Comparison of ENCODE assay signal across 29 cellular contexts in the genomic region with DNA sequence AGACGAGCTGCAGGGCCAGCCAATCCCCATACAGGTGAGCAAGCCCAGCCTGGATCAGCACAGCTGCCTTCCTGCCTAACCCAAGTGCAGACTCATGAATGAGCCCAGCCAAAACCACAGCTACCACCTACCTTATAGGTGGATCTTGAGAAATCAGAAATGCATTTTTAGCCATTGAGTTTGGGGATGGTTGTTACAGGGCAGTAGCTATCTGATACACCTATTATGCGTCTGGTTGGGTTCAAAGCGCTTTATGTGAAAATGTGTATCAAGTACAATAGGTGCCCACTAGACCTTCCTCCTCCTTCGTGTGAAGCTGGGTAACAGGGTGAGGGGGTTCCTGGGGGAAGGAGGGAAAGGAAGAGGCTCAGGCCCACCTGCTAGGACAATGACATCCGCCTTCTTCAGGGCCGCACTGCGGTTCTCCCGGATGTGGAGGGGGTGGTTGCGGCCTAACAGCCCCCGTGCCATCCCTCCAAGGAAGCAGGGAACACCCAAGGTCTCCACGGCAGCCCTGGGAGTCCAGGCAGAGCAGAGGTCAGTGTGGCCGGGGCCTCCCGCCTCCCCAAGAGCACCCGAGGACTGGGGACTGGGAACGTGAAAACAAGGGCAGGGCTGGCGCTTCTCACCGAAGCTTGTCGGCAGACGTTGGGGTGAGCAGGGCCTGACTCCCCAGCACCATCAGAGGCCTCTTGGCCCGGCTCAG. TPM values are rescaled to one million over a fixed set of nuclear protein-coding genes. Genes with fewer than 3 reads are reported as not detected.
"Had no signal": no experiment of that assay in that cellular context is flagged by ENCODE, and none has a peak within 500 bp of the region (broad histone marks: within the 10 kb centered on the region; RNA-seq: fewer than 3 reads in every experiment).

No MANE protein-coding gene starts in this region.

- H3K9ac ChIP-seq: KMS-11 had no signal

- H3K4me3 ChIP-seq: ascending aorta, body of pancreas, Peyer's patch had no signal

- H3K9me3 ChIP-seq: ascending aorta, body of pancreas, Peyer's patch had no signal

- H3K27ac ChIP-seq: ascending aorta, body of pancreas, KMS-11, Peyer's patch had no signal

- H3K4me2 ChIP-seq: KMS-11 had no signal

- DNase-seq: activated B cell treated with CpG ODN at 0.5 μM for 24 hours; activated CD4-positive, alpha-beta T cell treated with anti-CD3 and anti-CD28 coated beads for 1 hour; activated CD4-positive, alpha-beta T cell treated with anti-CD3 and anti-CD28 coated beads, Interleukin-2, amount 10 ng/mL, durations not matched to agents 24 days and 14 days; activated CD4-positive, alpha-beta T cell treated with anti-CD3 and anti-CD28 coated beads, Interleukin-2, amount 50 U/mL, for 48 hours; activated CD8-positive, alpha-beta memory T cell treated with anti-CD3 and anti-CD28 coated beads, Interleukin-2, amount 10 ng/mL, durations not matched to agents 7 days and 5 days; activated effector memory CD4-positive, alpha-beta T cell treated with anti-CD3 and anti-CD28 coated beads, Interleukin-2, amount 50 U/mL, for 16 hours; activated naive CD4-positive, alpha-beta T cell treated with Interleukin-2 at 50 U/mL for 16 hours; activated naive CD8-positive, alpha-beta T cell treated with anti-CD3 and anti-CD28 coated beads, Interleukin-2, amount 50 U/mL, for 24 hours; activated T-cell treated with anti-CD3 and anti-CD28 coated beads, Interleukin-2, amount 50 U/mL, for 4 hours; amniotic stem cell; body of pancreas; NCI-H1092 treated with DMSO at 0.1 percent for 48 hours; NCI-H1417 treated with DMSO at 0.1 percent for 48 hours; NCI-H1694 treated with DMSO at 0.1 percent for 48 hours; NCI-H2029 treated with DMSO at 0.1 percent for 48 hours; NCI-H510A treated with DMSO at 0.1 percent for 48 hours; NCI-H69; Peyer's patch; SHP77 treated with DMSO at 0.1 percent for 48 hours; T-helper 2 cell; T1000 had no signal

- H3K27ac Mint-ChIP-seq: activated B cell treated with CpG ODN at 0.5 μM for 24 hours; activated CD4-positive, alpha-beta T cell treated with anti-CD3 and anti-CD28 coated beads, Interleukin-2, amount 10 ng/mL, durations not matched to agents 24 days and 14 days; activated CD8-positive, alpha-beta memory T cell treated with anti-CD3 and anti-CD28 coated beads, Interleukin-2, amount 10 ng/mL, durations not matched to agents 7 days and 5 days; activated naive CD8-positive, alpha-beta T cell treated with anti-CD3 and anti-CD28 coated beads, Interleukin-2, amount 50 U/mL, for 24 hours; IgD-negative memory B cell had no signal

- H3K4me3 Mint-ChIP-seq: activated B cell treated with CpG ODN at 0.5 μM for 24 hours; activated CD4-positive, alpha-beta T cell treated with anti-CD3 and anti-CD28 coated beads, Interleukin-2, amount 10 ng/mL, durations not matched to agents 24 days and 14 days; activated CD8-positive, alpha-beta memory T cell treated with anti-CD3 and anti-CD28 coated beads, Interleukin-2, amount 10 ng/mL, durations not matched to agents 7 days and 5 days; activated naive CD8-positive, alpha-beta T cell treated with anti-CD3 and anti-CD28 coated beads, Interleukin-2, amount 50 U/mL, for 24 hours; activated T-cell treated with anti-CD3 and anti-CD28 coated beads, Interleukin-2, amount 50 U/mL, for 4 hours had no signal

- FAIRE-seq: bronchial epithelial cell, TTC549 had no signal

- ATAC-seq: activated CD8-positive, alpha-beta memory T cell treated with anti-CD3 and anti-CD28 coated beads, Interleukin-2, amount 10 ng/mL, durations not matched to agents 7 days and 5 days; activated naive CD4-positive, alpha-beta T cell treated with anti-CD3 and anti-CD28 coated beads, Interleukin-2, amount 50 U/mL, for 72 hours; activated naive CD8-positive, alpha-beta T cell treated with anti-CD3 and anti-CD28 coated beads, Interleukin-2, amount 50 U/mL, for 24 hours; activated T-cell treated with anti-CD3 and anti-CD28 coated beads, Interleukin-2, amount 50 U/mL, for 4 hours; body of pancreas had no signal

- H3K27me3 ChIP-seq: ascending aorta, body of pancreas, Peyer's patch had no signal

- H3K9me3 Mint-ChIP-seq: activated B cell treated with CpG ODN at 0.5 μM for 24 hours; activated CD4-positive, alpha-beta T cell treated with anti-CD3 and anti-CD28 coated beads, Interleukin-2, amount 10 ng/mL, durations not matched to agents 24 days and 14 days; activated naive CD4-positive, alpha-beta T cell treated with anti-CD3 and anti-CD28 coated beads, Interleukin-2, amount 50 U/mL, for 72 hours; activated naive CD8-positive, alpha-beta T cell treated with anti-CD3 and anti-CD28 coated beads, Interleukin-2, amount 50 U/mL, for 24 hours; activated T-cell treated with anti-CD3 and anti-CD28 coated beads, Interleukin-2, amount 50 U/mL, for 4 hours; IgD-negative memory B cell had no signal

- H3K27me3 Mint-ChIP-seq: activated B cell treated with CpG ODN at 0.5 μM for 24 hours; activated CD4-positive, alpha-beta T cell treated with anti-CD3 and anti-CD28 coated beads, Interleukin-2, amount 10 ng/mL, durations not matched to agents 24 days and 14 days; activated CD8-positive, alpha-beta memory T cell treated with anti-CD3 and anti-CD28 coated beads, Interleukin-2, amount 10 ng/mL, durations not matched to agents 7 days and 5 days; activated naive CD8-positive, alpha-beta T cell treated with anti-CD3 and anti-CD28 coated beads, Interleukin-2, amount 50 U/mL, for 24 hours; IgD-negative memory B cell had no signal

RNA-seq across cellular contexts. Expression of gene SYDE1, which starts 11.7 kb away (rescaled TPM):
- total RNA-seq: activated B cell treated with CpG ODN at 0.5 μM for 24 hours had no signal
- polyA plus RNA-seq: IgD-negative memory B cell had no signal

RNA-seq across cellular contexts. Expression of gene OR1I1, which starts 36.9 kb away (rescaled TPM):
- total RNA-seq: activated B cell treated with CpG ODN at 0.5 μM for 24 hours; activated CD4-positive, alpha-beta T cell treated with anti-CD3 and anti-CD28 coated beads, Interleukin-2, amount 10 ng/mL, durations not matched to agents 24 days and 14 days; activated CD8-positive, alpha-beta memory T cell treated with anti-CD3 and anti-CD28 coated beads, Interleukin-2, amount 10 ng/mL, durations not matched to agents 7 days and 5 days; activated naive CD4-positive, alpha-beta T cell treated with anti-CD3 and anti-CD28 coated beads, Interleukin-2, amount 50 U/mL, for 72 hours; activated T-cell treated with anti-CD3 and anti-CD28 coated beads, Interleukin-2, amount 50 U/mL, for 4 hours; ascending aorta; body of pancreas; bronchial epithelial cell; MCF 10A; Peyer's patch; SK-MEL-5 had no signal
- polyA plus RNA-seq: IgD-negative memory B cell had no signal
